ENCODE assay signal across 2 cellular contexts in genomic region chr3:122365582-122366378, GRCh38.
A peak's percentile ranks its signal among the peaks of the same experiment; 100 is the strongest.
TF ChIP-seq lines count a peak whose summit lies in the region.
"Not testable (repeated sequence)": the region's sequence is repeated elsewhere in the genome, so short reads cannot be mapped to it uniquely, and the experiment has no call there.

No MANE protein-coding gene starts in this region.

TF ChIP-seq in IMR-90, 13 proteins besides CTCF, POLR2A, EP300 and RAD21:
- peak; percentile 30; the same call in 1 of the 2 replicates for TF ChIP-seq FOS (IDR thresholded peaks at IDR 0.05; ENCODE audit: low read depth, low read length)
- peak; percentile 79 for TF ChIP-seq CEBPB (IDR thresholded peaks at IDR 0.05; ENCODE audit: low read depth, low read length)

TF ChIP-seq in K562, 482 proteins besides CTCF, POLR2A, EP300 and RAD21:
- TF ChIP-seq SMARCA4 (IDR thresholded peaks at IDR 0.05) (peak; percentile 71), ARID1B (IDR thresholded peaks at IDR 0.05) (peak; percentile 76), JUND (IDR thresholded peaks at IDR 0.05; ENCODE audit: borderline replicate concordance, low read depth, low read length) (peak; percentile 81), JUND (tag; IDR thresholded peaks at IDR 0.05; ENCODE audit: borderline replicate concordance, low read depth, low read length) (peak; percentile 71; the same call in 2 of the 3 replicates), NR2C2 (tag; IDR thresholded peaks at IDR 0.05) (peak; percentile 69), CEBPG (tag; conservative IDR thresholded peaks at IDR 0.05 in 1 of 2, IDR thresholded peaks at IDR 0.05 in 1 of 2) (0 out of 4 replicates have a peak, but pooled peaks of 1 of the 2 experiments have one; percentile 37), TCF3 (CRISPR knock-in tag; IDR thresholded peaks at IDR 0.05) (0 out of 2 replicates have a peak, but pooled peaks have one; percentile 38), NCOR1 (IDR thresholded peaks at IDR 0.05) (0 out of 2 replicates have a peak, but pooled peaks have one; percentile 38), RCOR1 (IDR thresholded peaks at IDR 0.05; ENCODE audit: borderline replicate concordance in 1 of 2, low read depth in 2 of 2, low read length in 2 of 2) (0 out of 4 replicates have a peak, but pooled peaks of 1 of the 2 experiments have one; percentile 10), KDM1A (IDR thresholded peaks at IDR 0.05) (peak; percentile 57 to 61), CBFA2T3 (IDR thresholded peaks at IDR 0.05) (peak; percentile 72), JUN (IDR thresholded peaks at IDR 0.05; ENCODE audit: borderline replicate concordance, low read depth, low read length) (0 out of 2 replicates have a peak, but pooled peaks have one; percentile 21), FOXK2 (conservative IDR thresholded peaks at IDR 0.05 in 1 of 2, IDR thresholded peaks at IDR 0.05 in 1 of 2; ENCODE audit: low read depth in 2 of 2) (peak in 1 of 2 experiments; percentile 26; a peak in 1 of 4 replicates), TAL1 (IDR thresholded peaks at IDR 0.05) (peak; percentile 48; the same call in 1 of the 2 replicates), MTA2 (IDR thresholded peaks at IDR 0.05; ENCODE audit: low read depth) (peak; percentile 18; the same call in 1 of the 2 replicates), SOX6 (IDR thresholded peaks at IDR 0.05) (peak; percentile 61), CCNT2 (IDR thresholded peaks at IDR 0.05; ENCODE audit: borderline replicate concordance, extremely low read depth, insufficient read length, low read depth, low read length) (peak; percentile 11), C11orf30 (IDR thresholded peaks at IDR 0.05; ENCODE audit: low read depth) (peak; percentile 15; the same call in 1 of the 2 replicates), ATF3 (IDR thresholded peaks at IDR 0.05) (peak; percentile 67), FOXA3 (CRISPR knock-in tag; conservative IDR thresholded peaks at IDR 0.05 in 1 of 2, IDR thresholded peaks at IDR 0.05 in 1 of 2) (peak; percentile 62 to 75), FOSL1 (tag; conservative IDR thresholded peaks at IDR 0.05) (peak; percentile 90), NR2C1 (IDR thresholded peaks at IDR 0.05) (peak; percentile 55; the same call in 1 of the 2 replicates), NR2C1 (tag; IDR thresholded peaks at IDR 0.05) (peak; percentile 73; the same call in 1 of the 2 replicates), DPF2 (IDR thresholded peaks at IDR 0.05) (0 out of 2 replicates have a peak, but pooled peaks have one; percentile 53)
- TF ChIP-seq NR2C2 (CRISPR knock-in tag; IDR thresholded peaks at IDR 0.05); CEBPG (CRISPR knock-in tag; IDR thresholded peaks at IDR 0.05); JUN (CRISPR knock-in tag; IDR thresholded peaks at IDR 0.05; ENCODE audit: borderline replicate concordance); ATF3 (CRISPR knock-in tag; conservative IDR thresholded peaks at IDR 0.05): not testable (repeated sequence)
